Comparison of ENCODE assay signal across 1 cellular context in the genomic region with DNA sequence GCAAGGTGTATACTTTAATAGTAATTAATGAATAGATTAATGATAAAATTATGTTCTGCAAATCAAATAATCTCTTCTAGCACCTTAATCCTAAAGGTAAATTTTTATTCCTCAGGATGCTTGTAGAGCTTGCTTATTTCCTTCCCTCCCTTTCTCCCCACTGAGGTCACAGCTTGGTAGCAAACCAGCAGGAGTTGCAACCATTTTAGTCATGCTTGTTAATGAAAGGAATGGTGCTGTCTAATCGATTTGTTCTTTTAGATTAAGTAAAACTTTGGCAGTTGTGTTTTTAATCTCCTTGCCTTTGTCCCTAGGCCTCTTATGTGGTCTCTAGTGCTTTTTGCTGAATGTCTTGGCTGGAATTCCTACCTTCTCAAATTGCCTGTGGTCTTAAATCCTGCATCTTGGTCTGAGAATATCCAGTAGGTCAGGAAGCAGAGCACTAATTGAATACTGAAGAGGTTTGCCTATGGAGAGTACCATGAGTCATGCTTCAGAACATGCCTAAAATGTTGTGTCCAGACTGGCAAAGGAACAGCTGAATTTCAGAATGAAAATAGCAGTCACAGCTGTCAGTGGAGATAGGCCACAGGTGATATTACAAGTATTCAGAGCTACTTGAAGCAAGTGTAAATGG.
A peak's percentile ranks its signal among the peaks of the same experiment; 100 is the strongest.
TF ChIP-seq lines count a peak whose summit lies in the region.

No MANE protein-coding gene starts in this region.

TF ChIP-seq in SK-N-SH, 30 proteins besides CTCF, POLR2A, EP300 and RAD21 (continued from another document):
- TF ChIP-seq NFIC (IDR thresholded peaks at IDR 0.05; ENCODE audit: borderline replicate concordance), result no peak; the same call in 1 of the 2 replicates
- no peak for TF ChIP-seq RFX5 (IDR thresholded peaks at IDR 0.05; ENCODE audit: low read length)
- TF ChIP-seq NRF1 (IDR thresholded peaks at IDR 0.05; ENCODE audit: low read depth, low read length), result no peak
- no peak for TF ChIP-seq IRF3 (IDR thresholded peaks at IDR 0.05; ENCODE audit: low read depth, low read length)
- TF ChIP-seq GATA2 (CRISPR knock-in tag; IDR thresholded peaks at IDR 0.05), result no peak
- no peak for TF ChIP-seq ELF1 (IDR thresholded peaks at IDR 0.05)
- TF ChIP-seq, protein P1, sequence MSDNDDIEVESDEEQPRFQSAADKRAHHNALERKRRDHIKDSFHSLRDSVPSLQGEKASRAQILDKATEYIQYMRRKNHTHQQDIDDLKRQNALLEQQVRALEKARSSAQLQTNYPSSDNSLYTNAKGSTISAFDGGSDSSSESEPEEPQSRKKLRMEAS (IDR thresholded peaks at IDR 0.05; ENCODE audit: low read depth), result no peak
- peak; percentile 51; the same call in 1 of the 2 replicates for TF ChIP-seq TEAD4 (IDR thresholded peaks at IDR 0.05; ENCODE audit: borderline replicate concordance, insufficient read depth)
- no peak for TF ChIP-seq MXI1 (IDR thresholded peaks at IDR 0.05; ENCODE audit: low read depth, low read length)
- TF ChIP-seq YY1 (IDR thresholded peaks at IDR 0.05; ENCODE audit: low read depth), result no peak
- TF ChIP-seq, protein P2, sequence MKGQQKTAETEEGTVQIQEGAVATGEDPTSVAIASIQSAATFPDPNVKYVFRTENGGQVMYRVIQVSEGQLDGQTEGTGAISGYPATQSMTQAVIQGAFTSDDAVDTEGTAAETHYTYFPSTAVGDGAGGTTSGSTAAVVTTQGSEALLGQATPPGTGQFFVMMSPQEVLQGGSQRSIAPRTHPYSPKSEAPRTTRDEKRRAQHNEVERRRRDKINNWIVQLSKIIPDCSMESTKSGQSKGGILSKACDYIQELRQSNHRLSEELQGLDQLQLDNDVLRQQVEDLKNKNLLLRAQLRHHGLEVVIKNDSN (IDR thresholded peaks at IDR 0.05; ENCODE audit: borderline replicate concordance, low read depth), result no peak
- TF ChIP-seq CHD2 (IDR thresholded peaks at IDR 0.05; ENCODE audit: low read length, partially characterized antibody), result no peak
- TF ChIP-seq, protein P3, sequence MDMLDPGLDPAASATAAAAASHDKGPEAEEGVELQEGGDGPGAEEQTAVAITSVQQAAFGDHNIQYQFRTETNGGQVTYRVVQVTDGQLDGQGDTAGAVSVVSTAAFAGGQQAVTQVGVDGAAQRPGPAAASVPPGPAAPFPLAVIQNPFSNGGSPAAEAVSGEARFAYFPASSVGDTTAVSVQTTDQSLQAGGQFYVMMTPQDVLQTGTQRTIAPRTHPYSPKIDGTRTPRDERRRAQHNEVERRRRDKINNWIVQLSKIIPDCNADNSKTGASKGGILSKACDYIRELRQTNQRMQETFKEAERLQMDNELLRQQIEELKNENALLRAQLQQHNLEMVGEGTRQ (IDR thresholded peaks at IDR 0.05; ENCODE audit: borderline replicate concordance, low read depth, low read length), result no peak
- TF ChIP-seq SMC3 (IDR thresholded peaks at IDR 0.05; ENCODE audit: low read depth, low read length), result no peak
- no peak for TF ChIP-seq RXRA (IDR thresholded peaks at IDR 0.05; ENCODE audit: borderline replicate concordance, low read depth)
- TF ChIP-seq PBX3 (IDR thresholded peaks at IDR 0.05), result peak; percentile 10; the same call in 1 of the 2 replicates
- TF ChIP-seq FOXM1 (IDR thresholded peaks at IDR 0.05; ENCODE audit: low read depth), result no peak
- no peak for TF ChIP-seq TAF1 (IDR thresholded peaks at IDR 0.05; ENCODE audit: borderline replicate concordance, low read depth, low read length)
- TF ChIP-seq POLR2AphosphoS5 (IDR thresholded peaks at IDR 0.05; ENCODE audit: low read depth, low read length), result 0 out of 2 replicates have a peak, but pooled peaks have one; percentile 29
- peak; percentile 58 for TF ChIP-seq JUND (IDR thresholded peaks at IDR 0.05)
- TF ChIP-seq, protein P4, sequence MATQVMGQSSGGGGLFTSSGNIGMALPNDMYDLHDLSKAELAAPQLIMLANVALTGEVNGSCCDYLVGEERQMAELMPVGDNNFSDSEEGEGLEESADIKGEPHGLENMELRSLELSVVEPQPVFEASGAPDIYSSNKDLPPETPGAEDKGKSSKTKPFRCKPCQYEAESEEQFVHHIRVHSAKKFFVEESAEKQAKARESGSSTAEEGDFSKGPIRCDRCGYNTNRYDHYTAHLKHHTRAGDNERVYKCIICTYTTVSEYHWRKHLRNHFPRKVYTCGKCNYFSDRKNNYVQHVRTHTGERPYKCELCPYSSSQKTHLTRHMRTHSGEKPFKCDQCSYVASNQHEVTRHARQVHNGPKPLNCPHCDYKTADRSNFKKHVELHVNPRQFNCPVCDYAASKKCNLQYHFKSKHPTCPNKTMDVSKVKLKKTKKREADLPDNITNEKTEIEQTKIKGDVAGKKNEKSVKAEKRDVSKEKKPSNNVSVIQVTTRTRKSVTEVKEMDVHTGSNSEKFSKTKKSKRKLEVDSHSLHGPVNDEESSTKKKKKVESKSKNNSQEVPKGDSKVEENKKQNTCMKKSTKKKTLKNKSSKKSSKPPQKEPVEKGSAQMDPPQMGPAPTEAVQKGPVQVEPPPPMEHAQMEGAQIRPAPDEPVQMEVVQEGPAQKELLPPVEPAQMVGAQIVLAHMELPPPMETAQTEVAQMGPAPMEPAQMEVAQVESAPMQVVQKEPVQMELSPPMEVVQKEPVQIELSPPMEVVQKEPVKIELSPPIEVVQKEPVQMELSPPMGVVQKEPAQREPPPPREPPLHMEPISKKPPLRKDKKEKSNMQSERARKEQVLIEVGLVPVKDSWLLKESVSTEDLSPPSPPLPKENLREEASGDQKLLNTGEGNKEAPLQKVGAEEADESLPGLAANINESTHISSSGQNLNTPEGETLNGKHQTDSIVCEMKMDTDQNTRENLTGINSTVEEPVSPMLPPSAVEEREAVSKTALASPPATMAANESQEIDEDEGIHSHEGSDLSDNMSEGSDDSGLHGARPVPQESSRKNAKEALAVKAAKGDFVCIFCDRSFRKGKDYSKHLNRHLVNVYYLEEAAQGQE (IDR thresholded peaks at IDR 0.05; ENCODE audit: low read depth, low read length), result 0 out of 2 replicates have a peak, but pooled peaks have one; percentile 10
- no peak for TF ChIP-seq SIN3A (IDR thresholded peaks at IDR 0.05; ENCODE audit: borderline replicate concordance, low read depth, low read length)
- TF ChIP-seq EZH2phosphoT487 (IDR thresholded peaks at IDR 0.05; ENCODE audit: borderline replicate concordance, low read depth), result no peak
- peak; percentile 85 for TF ChIP-seq TCF12 (IDR thresholded peaks at IDR 0.05)
